Comparison of ENCODE assay signal across 4 cellular contexts in the genomic region with DNA sequence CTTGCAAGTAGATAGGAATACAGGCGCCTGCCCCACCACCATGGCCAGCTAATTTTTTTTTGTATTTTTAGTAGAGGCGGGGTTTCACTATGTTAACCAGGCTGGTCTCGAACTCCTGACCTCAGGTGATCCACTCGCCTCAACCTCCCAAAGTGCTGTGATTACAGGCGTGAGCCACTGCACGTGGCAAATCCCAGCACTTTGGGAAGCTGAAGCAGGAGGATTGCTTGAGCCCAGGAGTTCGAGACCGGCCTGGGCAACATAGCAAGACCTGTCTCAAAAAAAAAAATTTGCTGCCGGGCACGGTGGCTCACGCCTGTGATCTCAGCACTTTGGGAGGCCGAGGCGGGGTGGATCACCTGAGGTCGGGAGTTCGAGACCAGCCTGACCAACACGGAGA. TPM values are rescaled to one million over a fixed set of nuclear protein-coding genes. Genes with fewer than 3 reads are reported as not detected.
"Had no signal": no experiment of that assay in that cellular context is flagged by ENCODE, and none has a peak within 500 bp of the region (broad histone marks: within the 10 kb centered on the region; RNA-seq: fewer than 3 reads in every experiment).

No MANE protein-coding gene starts in this region.

RNA-seq across cellular contexts. Expression of a gene that starts 34.5 kb away (rescaled TPM):
- total RNA-seq: activated CD4-positive, alpha-beta T cell treated with anti-CD3 and anti-CD28 coated beads, Interleukin-2, amount 10 ng/mL, durations not matched to agents 24 days and 14 days; activated CD8-positive, alpha-beta memory T cell treated with anti-CD3 and anti-CD28 coated beads for 36 hours; T-helper 1 cell treated with Interleukin-12 subunit alpha and Interleukin-12 subunit beta and Interleukin-4 antibody, amounts not matched to agents 30 ng/mL and 1 ng/mL, for 36 hours; T-helper 2 cell treated with Interferon-gamma antibody and Interleukin-4, amounts not matched to agents 100 ng/mL and 5 ng/mL, for 36 hours had no signal
